8 cellular contexts compared by ENCODE assay signal in the genomic region with DNA sequence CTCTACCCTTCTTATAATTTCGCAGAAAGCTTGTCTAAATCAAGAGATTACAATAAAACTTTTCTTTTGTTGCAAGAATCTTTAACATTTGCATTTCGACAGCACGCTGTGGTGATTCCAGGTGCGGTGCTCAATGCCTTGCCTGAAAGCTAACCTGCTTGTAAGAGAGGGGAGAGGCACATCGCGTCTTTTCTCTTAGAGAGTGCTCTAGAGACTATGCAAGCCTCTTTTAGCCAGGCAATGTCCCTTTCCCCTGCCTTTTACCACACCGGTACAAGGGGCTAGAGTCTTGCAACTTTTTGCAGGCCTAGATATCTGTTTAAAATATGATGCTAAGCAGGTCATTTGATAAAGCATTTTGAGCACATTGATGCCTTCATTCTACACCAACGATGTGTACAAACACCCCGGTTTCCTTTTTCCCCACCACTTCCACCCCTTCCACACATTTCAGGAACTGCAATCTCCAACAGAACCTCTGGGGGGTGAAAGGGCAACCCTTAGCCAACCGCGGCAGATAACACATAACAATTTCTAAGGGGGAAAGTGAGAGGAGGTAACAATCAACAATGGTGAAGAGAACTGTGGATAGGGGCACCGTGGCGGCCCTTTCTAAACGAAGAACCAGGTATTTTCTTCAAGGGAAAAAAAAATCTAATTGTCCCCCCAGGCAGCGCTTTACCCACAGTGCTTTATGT. TPM values are rescaled to one million over a fixed set of nuclear protein-coding genes. Genes with fewer than 3 reads are reported as not detected.
A peak's percentile ranks its signal among the peaks of the same experiment; 100 is the strongest.
DNase-seq lines count a peak whose midpoint lies in the region; ATAC-seq, FAIRE-seq and TF ChIP-seq lines count a peak whose summit lies in the region.

No MANE protein-coding gene starts in this region.

- CTCF ChIA-PET in A549 (lab: Yijun Ruan, JAX): interaction anchor here (0.6 to 2.4 kb wide), 22 partner anchors 9 to 424 kb away, joined by 3 to 11 read pairs (median 4); no protein-coding TSS in a partner anchor
- CTCF ChIA-PET in CD8-positive, alpha-beta T cell (lab: Charles Lee): no interaction called here

- peak; percentile 73 to 79 for ATAC-seq in A549
- ATAC-seq in HG03432 (IDR thresholded peaks at IDR 0.05; ENCODE audit: unreplicated experiment): peak; percentile 26
- ATAC-seq in CD8-positive, alpha-beta T cell: no peak
- ATAC-seq in HG02938 (IDR thresholded peaks at IDR 0.05; ENCODE audit: unreplicated experiment): no peak
- no peak for ATAC-seq in HG03571 (IDR thresholded peaks at IDR 0.05; ENCODE audit: unreplicated experiment)

- peak overlapping the region; percentile 76 to 84 for H3K9ac ChIP-seq in mucosa of rectum (ENCODE audit: low read depth in 1 of 2, low read length in 2 of 2)

- H3K4me3 Mint-ChIP-seq in CD8-positive, alpha-beta T cell: no peak overlapping the region

- FAIRE-seq in A549 (lab: Jason Lieb, UNC): peak; percentile 39

- TF ChIP-seq EP300 in A549 (IDR thresholded peaks at IDR 0.05): no peak

- peaks cover 42% of the 10 kb centered on the region for H3K4me1 ChIP-seq in A549
- H3K4me1 ChIP-seq in mucosa of rectum (ENCODE audit: control insufficient read depth in 2 of 2, insufficient read depth in 2 of 2, low read length in 2 of 2): peaks cover 4 to 21% of the 10 kb centered on the region in 2 donors
- no peaks in the 10 kb centered on the region for H3K4me1 ChIP-seq in CD8-positive, alpha-beta T cell (ENCODE audit: insufficient read depth, low read length)

- H3K27ac ChIP-seq in A549: peak overlapping the region; percentile 65 to 86
- peak overlapping the region; percentile 69 to 79 for H3K27ac ChIP-seq in mucosa of rectum (ENCODE audit: low read depth in 2 of 2, low read length in 2 of 2)
- no peak overlapping the region for H3K27ac ChIP-seq in CD8-positive, alpha-beta T cell (ENCODE audit: low read depth, low read length)

- no peak overlapping the region for H3K27ac Mint-ChIP-seq in CD8-positive, alpha-beta T cell

- TF ChIP-seq RAD21 in A549 (conservative IDR thresholded peaks at IDR 0.05 in 1 of 2, IDR thresholded peaks at IDR 0.05 in 1 of 2): peak in 1 of 2 experiments; percentile 48; a peak in 2 of 5 replicates

- TF ChIP-seq POLR2A in A549 (IDR thresholded peaks at IDR 0.05; ENCODE audit: low read length): no peak

- H3K36me3 Mint-ChIP-seq in CD8-positive, alpha-beta T cell: no peaks in the 10 kb centered on the region

- H3K27me3 Mint-ChIP-seq in CD8-positive, alpha-beta T cell (ENCODE audit: low read depth): peaks cover 31% of the 10 kb centered on the region

- no peaks in the 10 kb centered on the region for H3K36me3 ChIP-seq in mucosa of rectum (ENCODE audit: control insufficient read depth in 2 of 2, insufficient read depth in 2 of 2, low read length in 2 of 2)
- H3K36me3 ChIP-seq in CD8-positive, alpha-beta T cell (ENCODE audit: insufficient read depth, low read length): no peaks in the 10 kb centered on the region

- peak overlapping the region; percentile 86 for H3K4me2 ChIP-seq in A549

- no peak; the same call in 2 of the 3 replicates for TF ChIP-seq CTCF in A549 (IDR thresholded peaks at IDR 0.05)
- no peak for TF ChIP-seq CTCF in CD8-positive, alpha-beta T cell (IDR thresholded peaks at IDR 0.05)

- POLR2A ChIA-PET in A549 (lab: Yijun Ruan, JAX): interaction anchor here (0.6 to 2.1 kb wide), 5 partner anchors 25 to 432 kb away, joined by 3 to 12 read pairs (median 3); no protein-coding TSS in a partner anchor
- POLR2A ChIA-PET in CD8-positive, alpha-beta T cell (lab: Charles Lee): no interaction called here

- H3K4me3 ChIP-seq in A549 (peak overlapping the region; percentile 70), mucosa of rectum (ENCODE audit: low read length in 2 of 2) (peak overlapping the region; percentile 74 to 97)
- no peak overlapping the region for H3K4me3 ChIP-seq in CD8-positive, alpha-beta T cell (ENCODE audit: low read depth, low read length)

- peaks cover under 1% of the 10 kb centered on the region for H3K9me3 Mint-ChIP-seq in CD8-positive, alpha-beta T cell

- peaks cover 12% of the 10 kb centered on the region for H3K4me1 Mint-ChIP-seq in CD8-positive, alpha-beta T cell (ENCODE audit: low read depth)

- WGBS in A549 (ENCODE audit: missing lambda C conversion rate): 13% methylated on average over 15 of the region's 15 CpGs

- H3K9me3 ChIP-seq in A549 (no peaks in the 10 kb centered on the region), mucosa of rectum (ENCODE audit: control insufficient read depth in 2 of 2, low read length in 2 of 2) (no peaks in the 10 kb centered on the region)
- H3K9me3 ChIP-seq in CD8-positive, alpha-beta T cell (ENCODE audit: low read length): no peaks in the 10 kb centered on the region

- DNase-seq in A549 (ENCODE audit: low read depth in 1 of 2, low spot score in 1 of 2): peak; percentile 52 to 81
- peak; percentile 43 for DNase-seq in NOMO-1 treated with DMSO at 0.1 percent for 48 hours (lab: John Stamatoyannopoulos, UW; ENCODE audit: unreplicated experiment)
- peak; percentile 61 for DNase-seq in ecto neural progenitor cell (ENCODE audit: low spot score)
- DNase-seq in CD8-positive, alpha-beta T cell: no peak

- H3K27me3 ChIP-seq in mucosa of rectum (ENCODE audit: control insufficient read depth in 2 of 2, insufficient read depth in 2 of 2, low read length in 2 of 2): no peaks in the 10 kb centered on the region
- peaks cover 3% of the 10 kb centered on the region for H3K27me3 ChIP-seq in CD8-positive, alpha-beta T cell (ENCODE audit: insufficient read depth, low read length)

- intact Hi-C loops in CD8-positive, alpha-beta T cell (cut with DNase I, micrococcal nuclease): loop anchor here in 1 of 2 experiments (10.0 kb wide), 1 partner anchor 464 kb away; no protein-coding TSS in a partner anchor

TF ChIP-seq in A549, 52 proteins besides CTCF, POLR2A, EP300 and RAD21:
- TF ChIP-seq KDM1A (IDR thresholded peaks at IDR 0.05; ENCODE audit: low read depth) (no peak), CEBPB (IDR thresholded peaks at IDR 0.05) (peak in 1 of 2 experiments; percentile 45; a peak in 2 of 4 replicates), SMC3 (IDR thresholded peaks at IDR 0.05) (peak; percentile 28; the same call in 2 of the 3 replicates)

RNA-seq across cellular contexts. Expression of a gene that starts 1.3 kb away (rescaled TPM):
- 7.6 and 10.1 TPM in 2 replicates for polyA plus RNA-seq in A549 (2011; rRNA removed)
- 1.4 and 1.6 TPM in 2 replicates for polyA plus RNA-seq in A549 (2012; cell fraction: cytosol; rRNA removed)
- polyA plus RNA-seq in A549 (2012; cell fraction: nucleus; rRNA removed): 0.95 and 1.3 TPM in 2 replicates
- 8.0 to 8.9 TPM (median 8.7 TPM) in 3 replicates for polyA plus RNA-seq in A549 (2017; fragmentation: RNase III; extraction: RNeasy Plus Mini Kit Qiagen cat#74134 plus additional on column Dnase treatment)
- 7.1 and 9.1 TPM in 2 replicates for polyA minus RNA-seq in A549 (2011; rRNA and poly(A)+ RNA removed)
- not detected for total RNA-seq in CD8-positive, alpha-beta T cell

Comparison
In these comparisons a context has a peak if more than half of its experiments do, and no peak if none do; other contexts are left out.
1. ATAC-seq: peak in A549 (2 of 2) and HG03432 (single experiment); none in CD8-positive, alpha-beta T cell (single experiment), HG02938 (single experiment) and HG03571 (single experiment).
2. DNase-seq: peak in A549 (2 of 2), NOMO-1 treated with DMSO at 0.1 percent for 48 hours (single experiment) and ecto neural progenitor cell (single experiment); none in CD8-positive, alpha-beta T cell (0 of 7).